Comparison of ENCODE assay signal across 9 cellular contexts in genomic region chr17:46978489-46979022, GRCh38. TPM values are rescaled to one million over a fixed set of nuclear protein-coding genes. Genes with fewer than 3 reads are reported as not detected.
A peak's percentile ranks its signal among the peaks of the same experiment; 100 is the strongest.
DNase-seq lines count a peak whose midpoint lies in the region; ATAC-seq and TF ChIP-seq lines count a peak whose summit lies in the region.
"Had no signal": no experiment of that assay in that cellular context is flagged by ENCODE, and none has a peak within 500 bp of the region (broad histone marks: within the 10 kb centered on the region; RNA-seq: fewer than 3 reads in every experiment).

No MANE protein-coding gene starts in this region.

- H3K9ac ChIP-seq in endodermal cell (ENCODE audit: extremely low read depth, low read length, poor library complexity, severe bottlenecking), result no peak overlapping the region
- peak overlapping the region; percentile 51 for H3K9ac ChIP-seq in neural cell (ENCODE audit: low read length)

- TF ChIP-seq RAD21 in neural cell (conservative IDR thresholded peaks at IDR 0.05), result no peak

- H3K9me2 ChIP-seq in neural cell (ENCODE audit: insufficient read depth, low read length), result no peaks in the 10 kb centered on the region

- no peak overlapping the region for H3K27ac Mint-ChIP-seq in endodermal cell

- no peak for TF ChIP-seq EP300 in neural cell (conservative IDR thresholded peaks at IDR 0.05; ENCODE audit: poor library complexity, severe bottlenecking)

- H3K9me3 ChIP-seq in RWPE2 (ENCODE audit: severe bottlenecking), result no peaks in the 10 kb centered on the region
- H3K9me3 ChIP-seq in endodermal cell (ENCODE audit: control insufficient read depth, low read length), result no peaks in the 10 kb centered on the region
- no peaks in the 10 kb centered on the region for H3K9me3 ChIP-seq in neural cell (ENCODE audit: low read length)
- H3K9me3 ChIP-seq: neutrophil had no signal

- no peaks in the 10 kb centered on the region for H3F3A ChIP-seq in neural cell (ENCODE audit: insufficient read depth, low read length, poor library complexity, severe bottlenecking)

- H3K79me2 ChIP-seq in neural cell (replicated peaks; ENCODE audit: insufficient read depth, low read length), result no peaks in the 10 kb centered on the region

- H3K4me3 ChIP-seq in RWPE2 (ENCODE audit: severe bottlenecking), result peak overlapping the region; percentile 32
- peak overlapping the region; percentile 76 for H3K4me3 ChIP-seq in endodermal cell (ENCODE audit: low read length)
- peak overlapping the region; percentile 76 for H3K4me3 ChIP-seq in neural cell (ENCODE audit: low read length)

- peaks cover 47% of the 10 kb centered on the region for H3K27me3 ChIP-seq in RWPE2 (ENCODE audit: insufficient read depth, poor library complexity, severe bottlenecking)
- H3K27me3 ChIP-seq in endodermal cell (ENCODE audit: control insufficient read depth, insufficient read depth, low read length, poor library complexity, severe bottlenecking), result peaks cover 61% of the 10 kb centered on the region
- H3K27me3 ChIP-seq in neural cell (ENCODE audit: insufficient read depth, low read depth, low read length), result peaks cover 34% of the 10 kb centered on the region

- no peaks in the 10 kb centered on the region for H4K20me1 ChIP-seq in neural cell (ENCODE audit: insufficient read depth)

- H3K27me3 Mint-ChIP-seq in endodermal cell (ENCODE audit: insufficient read depth), result peaks cover 74% of the 10 kb centered on the region

- no peaks in the 10 kb centered on the region for H3K9me3 Mint-ChIP-seq in endodermal cell

- H3K36me3 Mint-ChIP-seq in endodermal cell (ENCODE audit: low read depth), result no peaks in the 10 kb centered on the region

- H2AFZ ChIP-seq in neural cell (ENCODE audit: low read depth, low read length), result no peak overlapping the region

- H3K4me3 Mint-ChIP-seq in endodermal cell, result peak overlapping the region; percentile 55

- H3K4me2 ChIP-seq in neural cell (ENCODE audit: low read length), result peak overlapping the region; percentile 41

- H3K27ac ChIP-seq in RWPE2 (ENCODE audit: poor library complexity, severe bottlenecking), result no peak overlapping the region
- no peak overlapping the region for H3K27ac ChIP-seq in endodermal cell (ENCODE audit: low read depth, low read length)
- no peak overlapping the region for H3K27ac ChIP-seq in neural cell (ENCODE audit: low read length)
- H3K27ac ChIP-seq: neutrophil had no signal

- ATAC-seq in RWPE2 (ENCODE audit: low read depth) (peak; percentile 34), HG02973 (IDR thresholded peaks at IDR 0.05; ENCODE audit: unreplicated experiment) (no peak), GM19324 (IDR thresholded peaks at IDR 0.05; ENCODE audit: low FRiP score, unreplicated experiment) (no peak)

- H3K4me1 ChIP-seq in RWPE2 (ENCODE audit: insufficient read depth, poor library complexity, severe bottlenecking) (no peaks in the 10 kb centered on the region), endodermal cell (ENCODE audit: control insufficient read depth, insufficient read depth, low read length) (peaks cover 4% of the 10 kb centered on the region)

- H3K36me3 ChIP-seq in RWPE2 (ENCODE audit: low read depth) (no peaks in the 10 kb centered on the region), endodermal cell (ENCODE audit: control insufficient read depth, insufficient read depth, low read length) (no peaks in the 10 kb centered on the region), neural cell (ENCODE audit: insufficient read depth, low read length) (no peaks in the 10 kb centered on the region)
- H3K36me3 ChIP-seq: neutrophil had no signal

- TF ChIP-seq CTCF in RWPE2 (IDR thresholded peaks at IDR 0.05; ENCODE audit: poor library complexity, severe bottlenecking) (no peak), endodermal cell (conservative IDR thresholded peaks at IDR 0.05) (no peak), neural cell (IDR thresholded peaks at IDR 0.05; ENCODE audit: poor library complexity, severe bottlenecking) (peak; percentile 12)

- 0 to 1% methylated on average over 35 to 67 of the region's 67 CpGs for WGBS in endodermal cell (ENCODE audit: insufficient coverage in 1 of 2, insufficient read length in 1 of 2), 2 experiments

- DNase-seq in ELF-1 (ENCODE audit: low read depth, low spot score), result peak; percentile 32
- no peak for DNase-seq in RWPE2 (ENCODE audit: low spot score)
- DNase-seq in endodermal cell, result peak; percentile 84
- no peak for DNase-seq in HuH-7 (ENCODE audit: low spot score)
- DNase-seq in NCI-H226, result no peak

- H3K4me1 Mint-ChIP-seq in endodermal cell, result peaks cover 20% of the 10 kb centered on the region

TF ChIP-seq in neural cell, 6 proteins besides CTCF, POLR2A, EP300 and RAD21:
- TF ChIP-seq REST (IDR thresholded peaks at IDR 0.05; ENCODE audit: borderline replicate concordance) (no peak), MXI1 (conservative IDR thresholded peaks at IDR 0.05; ENCODE audit: poor library complexity, severe bottlenecking) (peak; percentile 63)
TF ChIP-seq in neural cell: peak in this region for 1.

RNA-seq across cellular contexts. Expression of gene RPRML, which starts 0.5 kb away (rescaled TPM):
- total RNA-seq in endodermal cell, result under 1 TPM in 1 of 2 donors, not detected in 1; 0.31 TPM
- polyA plus RNA-seq in endodermal cell (2013, experiment 1 of 2), result 6.1 TPM
- polyA plus RNA-seq in endodermal cell (2013, experiment 2 of 2), result 4.6 TPM
- 4.7 and 9.8 TPM in 2 replicates for polyA plus RNA-seq in neural cell
- polyA minus RNA-seq in neural cell, result 2.2 and 2.8 TPM in 2 replicates

RNA-seq across cellular contexts. Expression of gene GOSR2, which starts 55.6 kb away (rescaled TPM):
- total RNA-seq in endodermal cell, result 10 to 100 TPM; 51.9 to 65.5 TPM
- polyA plus RNA-seq in endodermal cell (2013, experiment 1 of 2), result 39.7 TPM
- polyA plus RNA-seq in endodermal cell (2013, experiment 2 of 2), result 33.5 TPM
- polyA plus RNA-seq in neural cell, result 41.4 and 47.5 TPM in 2 replicates
- 66.5 and 70.7 TPM in 2 replicates for polyA minus RNA-seq in neural cell

Comparison
In these comparisons a context has a peak if more than half of its experiments do, and no peak if none do; other contexts are left out.
1. DNase-seq: peak in ELF-1 (single experiment) and endodermal cell (single experiment); none in RWPE2 (single experiment), HuH-7 (single experiment) and NCI-H226 (single experiment).
2. Peak in every context shown above with its lines, with median percentiles within 50 percentile points of each other: H3K4me3 ChIP-seq.